In the genomic region with DNA sequence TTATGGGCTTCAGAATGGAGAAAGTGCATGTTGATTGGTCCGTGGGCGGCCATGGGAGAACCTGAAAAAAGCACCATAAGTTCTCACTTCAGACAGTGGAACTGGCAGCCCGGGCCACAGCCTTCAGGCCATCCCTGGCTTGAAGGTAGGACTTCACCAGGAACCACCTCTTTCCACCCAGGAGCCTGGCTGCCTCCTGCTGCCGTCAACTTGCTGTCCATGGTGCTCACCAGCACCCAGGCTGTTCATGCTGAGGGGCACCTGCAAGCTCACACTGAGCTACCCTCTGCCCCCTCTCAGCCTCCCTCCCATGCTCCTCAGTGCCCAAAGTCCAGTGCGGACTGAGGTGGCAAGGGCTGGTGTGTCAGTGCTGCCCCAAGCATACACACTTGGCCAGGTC, we compare ENCODE assay signal across 2 cellular contexts.
TF ChIP-seq lines count a peak whose summit lies in the region.

No MANE protein-coding gene starts in this region.

TF ChIP-seq in GM12878, 131 proteins besides CTCF, POLR2A, EP300 and RAD21:
- TF ChIP-seq, protein P1, sequence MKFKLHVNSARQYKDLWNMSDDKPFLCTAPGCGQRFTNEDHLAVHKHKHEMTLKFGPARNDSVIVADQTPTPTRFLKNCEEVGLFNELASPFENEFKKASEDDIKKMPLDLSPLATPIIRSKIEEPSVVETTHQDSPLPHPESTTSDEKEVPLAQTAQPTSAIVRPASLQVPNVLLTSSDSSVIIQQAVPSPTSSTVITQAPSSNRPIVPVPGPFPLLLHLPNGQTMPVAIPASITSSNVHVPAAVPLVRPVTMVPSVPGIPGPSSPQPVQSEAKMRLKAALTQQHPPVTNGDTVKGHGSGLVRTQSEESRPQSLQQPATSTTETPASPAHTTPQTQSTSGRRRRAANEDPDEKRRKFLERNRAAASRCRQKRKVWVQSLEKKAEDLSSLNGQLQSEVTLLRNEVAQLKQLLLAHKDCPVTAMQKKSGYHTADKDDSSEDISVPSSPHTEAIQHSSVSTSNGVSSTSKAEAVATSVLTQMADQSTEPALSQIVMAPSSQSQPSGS (IDR thresholded peaks at IDR 0.05; ENCODE audit: low read length), result no peak
- TF ChIP-seq, protein P2, sequence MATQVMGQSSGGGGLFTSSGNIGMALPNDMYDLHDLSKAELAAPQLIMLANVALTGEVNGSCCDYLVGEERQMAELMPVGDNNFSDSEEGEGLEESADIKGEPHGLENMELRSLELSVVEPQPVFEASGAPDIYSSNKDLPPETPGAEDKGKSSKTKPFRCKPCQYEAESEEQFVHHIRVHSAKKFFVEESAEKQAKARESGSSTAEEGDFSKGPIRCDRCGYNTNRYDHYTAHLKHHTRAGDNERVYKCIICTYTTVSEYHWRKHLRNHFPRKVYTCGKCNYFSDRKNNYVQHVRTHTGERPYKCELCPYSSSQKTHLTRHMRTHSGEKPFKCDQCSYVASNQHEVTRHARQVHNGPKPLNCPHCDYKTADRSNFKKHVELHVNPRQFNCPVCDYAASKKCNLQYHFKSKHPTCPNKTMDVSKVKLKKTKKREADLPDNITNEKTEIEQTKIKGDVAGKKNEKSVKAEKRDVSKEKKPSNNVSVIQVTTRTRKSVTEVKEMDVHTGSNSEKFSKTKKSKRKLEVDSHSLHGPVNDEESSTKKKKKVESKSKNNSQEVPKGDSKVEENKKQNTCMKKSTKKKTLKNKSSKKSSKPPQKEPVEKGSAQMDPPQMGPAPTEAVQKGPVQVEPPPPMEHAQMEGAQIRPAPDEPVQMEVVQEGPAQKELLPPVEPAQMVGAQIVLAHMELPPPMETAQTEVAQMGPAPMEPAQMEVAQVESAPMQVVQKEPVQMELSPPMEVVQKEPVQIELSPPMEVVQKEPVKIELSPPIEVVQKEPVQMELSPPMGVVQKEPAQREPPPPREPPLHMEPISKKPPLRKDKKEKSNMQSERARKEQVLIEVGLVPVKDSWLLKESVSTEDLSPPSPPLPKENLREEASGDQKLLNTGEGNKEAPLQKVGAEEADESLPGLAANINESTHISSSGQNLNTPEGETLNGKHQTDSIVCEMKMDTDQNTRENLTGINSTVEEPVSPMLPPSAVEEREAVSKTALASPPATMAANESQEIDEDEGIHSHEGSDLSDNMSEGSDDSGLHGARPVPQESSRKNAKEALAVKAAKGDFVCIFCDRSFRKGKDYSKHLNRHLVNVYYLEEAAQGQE (IDR thresholded peaks at IDR 0.05; ENCODE audit: low read depth, low read length), result peak; percentile 64; the same call in 1 of the 2 replicates

TF ChIP-seq in liver, 16 proteins besides CTCF, POLR2A, EP300 and RAD21:
- TF ChIP-seq, protein P2 (IDR thresholded peaks at IDR 0.05), result peak; percentile 82
- no peak for TF ChIP-seq TAF1 (conservative IDR thresholded peaks at IDR 0.05)
